ENCODE assay signal across 1 cellular context in genomic region chr6:32004864-32005537, GRCh38.
TF ChIP-seq lines count a peak whose summit lies in the region.

No MANE protein-coding gene starts in this region.

TF ChIP-seq in HepG2, 621 proteins besides CTCF, POLR2A, EP300 and RAD21:
- TF ChIP-seq SAP130 (CRISPR knock-in tag; IDR thresholded peaks at IDR 0.05; ENCODE audit: low read depth) = 0 out of 2 replicates have a peak, but pooled peaks have one; percentile 6
TF ChIP-seq in HepG2: peak in this region for 1; not testable (repeated sequence) for 620.
